ENCODE assay signal across 25 cellular contexts in genomic region chr18:39215920-39216319, GRCh38.
"Had no signal": no experiment of that assay in that cellular context is flagged by ENCODE, and none has a peak within 500 bp of the region (broad histone marks: within the 10 kb centered on the region; RNA-seq: fewer than 3 reads in every experiment).

No MANE protein-coding gene starts in this region.

- H3K27ac Mint-ChIP-seq: activated B cell treated with CpG ODN at 0.5 μM for 24 hours; activated CD4-positive, alpha-beta memory T cell treated with anti-CD3 and anti-CD28 coated beads, Interleukin-2, amount 10 ng/mL, durations not matched to agents 7 days and 5 days; activated naive CD4-positive, alpha-beta T cell treated with anti-CD3 and anti-CD28 coated beads, Interleukin-2, amount 50 U/mL, for 24 hours; activated T-cell treated with anti-CD3 and anti-CD28 coated beads, Interleukin-2, amount 50 U/mL, for 72 hours; activated T-helper 2 cell treated with anti-CD3 and anti-CD28 coated beads, Interferon-gamma antibody, Interleukin-2, Interleukin-4, amounts not matched to agents 10 μg/mL and 5 μg/mL and 100 μg/mL, durations not matched to agents 14 hours and 24 hours and 36 hours; T-cell had no signal

- DNase-seq: activated B cell treated with CpG ODN at 0.5 μM for 24 hours; activated CD4-positive, alpha-beta memory T cell treated with anti-CD3 and anti-CD28 coated beads, Interleukin-2, amount 10 ng/mL, durations not matched to agents 7 days and 5 days; activated CD4-positive, alpha-beta T cell treated with anti-CD3 and anti-CD28 coated beads, Interleukin-2, amount 50 U/mL, for 1 hour; activated CD8-positive, alpha-beta memory T cell treated with anti-CD3 and anti-CD28 coated beads, Interleukin-2, amount 50 U/mL, for 4 hours; activated T-cell treated with anti-CD3 and anti-CD28 coated beads, Interleukin-2, amount 50 U/mL, for 72 hours; body of pancreas; central memory CD4-positive, alpha-beta T cell; KG1; NCI-H1092; NCI-H1694; NCI-H2029; NCI-H2227 treated with DMSO at 0.1 percent for 48 hours; NCI-H446 treated with DMSO at 0.1 percent for 48 hours; NK-92 treated with Interleukin-12 subunit alpha and Interleukin-12 subunit beta, amount 100 ng/mL, for 24 hours; OCI-M1; RPMI8226; T-cell; T-helper 2 cell; T1000 had no signal

- H3K27me3 ChIP-seq: ascending aorta, body of pancreas had no signal

- H3K4me3 Mint-ChIP-seq: activated B cell treated with CpG ODN at 0.5 μM for 24 hours; activated CD4-positive, alpha-beta memory T cell treated with anti-CD3 and anti-CD28 coated beads, Interleukin-2, amount 10 ng/mL, durations not matched to agents 7 days and 5 days; activated naive CD4-positive, alpha-beta T cell treated with anti-CD3 and anti-CD28 coated beads, Interleukin-2, amount 50 U/mL, for 24 hours; activated T-cell treated with anti-CD3 and anti-CD28 coated beads, Interleukin-2, amount 50 U/mL, for 72 hours; T-cell had no signal

- H3K4me3 ChIP-seq: ascending aorta, body of pancreas, SK-N-MC had no signal

- H3K36me3 Mint-ChIP-seq: activated naive CD4-positive, alpha-beta T cell treated with anti-CD3 and anti-CD28 coated beads, Interleukin-2, amount 50 U/mL, for 24 hours; T-cell had no signal

- H3K9me3 ChIP-seq: ascending aorta had no signal

- H3K4me1 Mint-ChIP-seq: activated B cell treated with CpG ODN at 0.5 μM for 24 hours; activated CD4-positive, alpha-beta memory T cell treated with anti-CD3 and anti-CD28 coated beads, Interleukin-2, amount 10 ng/mL, durations not matched to agents 7 days and 5 days; activated naive CD4-positive, alpha-beta T cell treated with anti-CD3 and anti-CD28 coated beads, Interleukin-2, amount 50 U/mL, for 24 hours; T-cell had no signal

- H3K36me3 ChIP-seq: ascending aorta had no signal

- H3K9me3 Mint-ChIP-seq: activated T-helper 2 cell treated with anti-CD3 and anti-CD28 coated beads, Interferon-gamma antibody, Interleukin-2, Interleukin-4, amounts not matched to agents 10 μg/mL and 5 μg/mL and 100 μg/mL, durations not matched to agents 14 hours and 24 hours and 36 hours had no signal

- H3K27me3 Mint-ChIP-seq: activated B cell treated with CpG ODN at 0.5 μM for 24 hours; activated CD4-positive, alpha-beta memory T cell treated with anti-CD3 and anti-CD28 coated beads, Interleukin-2, amount 10 ng/mL, durations not matched to agents 7 days and 5 days; activated naive CD4-positive, alpha-beta T cell treated with anti-CD3 and anti-CD28 coated beads, Interleukin-2, amount 50 U/mL, for 24 hours; T-cell had no signal

- ATAC-seq: activated T-cell treated with anti-CD3 and anti-CD28 coated beads, Interleukin-2, amount 50 U/mL, for 72 hours; body of pancreas; Panc1; Right ventricle myocardium inferior; T-cell had no signal
